18 cellular contexts compared by ENCODE assay signal in the genomic region with DNA sequence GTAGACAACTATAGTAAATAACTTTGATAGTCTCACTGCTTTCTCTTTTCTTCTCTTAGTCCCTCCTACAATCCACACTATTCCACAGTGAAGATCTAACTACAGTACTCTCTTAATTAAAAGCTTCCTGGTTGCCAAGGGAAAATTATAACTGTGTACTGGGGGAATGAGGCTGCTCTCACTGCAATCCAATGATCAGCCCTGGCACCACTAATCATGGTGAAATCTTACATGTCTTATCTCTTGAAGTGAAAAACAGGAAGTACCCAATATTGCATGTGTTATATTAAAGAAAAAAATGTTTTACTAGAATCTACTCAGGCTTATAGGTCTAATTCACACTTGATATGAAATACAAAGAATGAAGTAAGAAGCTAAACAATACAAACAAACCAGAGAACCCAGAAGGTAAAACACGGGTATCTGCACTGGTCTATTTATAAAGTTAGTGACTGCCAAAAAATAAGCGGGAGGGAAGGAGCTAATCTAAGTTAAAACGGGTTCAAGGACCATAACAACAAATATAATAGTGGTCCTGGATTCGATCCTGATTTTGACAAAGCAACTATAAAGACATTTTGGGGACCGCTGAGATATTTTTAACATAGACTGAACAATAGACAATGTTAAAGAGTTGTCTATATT. TPM values are rescaled to one million over a fixed set of nuclear protein-coding genes. Genes with fewer than 3 reads are reported as not detected.
DNase-seq lines count a peak whose midpoint lies in the region; ATAC-seq, FAIRE-seq and TF ChIP-seq lines count a peak whose summit lies in the region.
"Had no signal": no experiment of that assay in that cellular context is flagged by ENCODE, and none has a peak within 500 bp of the region (broad histone marks: within the 10 kb centered on the region; RNA-seq: fewer than 3 reads in every experiment).

No MANE protein-coding gene starts in this region.

- intact Hi-C loops in endothelial cell of umbilical vein (cut with micrococcal nuclease) (no loop called here), upper lobe of right lung (cut with DNase I) (no loop called here), sigmoid colon (cut with DNase I) (no loop called here)

- H3K36me3 ChIP-seq in Loucy (ENCODE audit: insufficient read depth, low read length) (no peaks in the 10 kb centered on the region), OCI-LY3 (replicated peaks; ENCODE audit: low read depth, low read length) (no peaks in the 10 kb centered on the region), endothelial cell of umbilical vein (ENCODE audit: control insufficient read depth in 2 of 2, extremely low read depth in 1 of 2, insufficient read depth in 2 of 2, low read length in 2 of 2) (no peaks in the 10 kb centered on the region), upper lobe of right lung (no peaks in the 10 kb centered on the region), sigmoid colon (no peaks in the 10 kb centered on the region)
- H3K36me3 ChIP-seq: BE2C had no signal

- no peak for FAIRE-seq in endothelial cell of umbilical vein (lab: Jason Lieb, UNC)

- no peaks in the 10 kb centered on the region for H3K4me1 ChIP-seq in Loucy (ENCODE audit: insufficient read depth, low read length, poor library complexity, severe bottlenecking)
- H3K4me1 ChIP-seq in OCI-LY3 (ENCODE audit: low read length): no peaks in the 10 kb centered on the region
- no peaks in the 10 kb centered on the region for H3K4me1 ChIP-seq in endothelial cell of umbilical vein (ENCODE audit: control insufficient read depth, extremely low read depth, insufficient read depth, low read length)
- H3K4me1 ChIP-seq in upper lobe of right lung: no peaks in the 10 kb centered on the region
- H3K4me1 ChIP-seq in sigmoid colon: no peaks in the 10 kb centered on the region
- H3K4me1 ChIP-seq: BE2C had no signal

- no peak overlapping the region for H3K9ac ChIP-seq in Loucy (ENCODE audit: low read depth, low read length, poor library complexity, severe bottlenecking)
- H3K9ac ChIP-seq in OCI-LY3 (ENCODE audit: low read length): no peak overlapping the region
- no peak overlapping the region for H3K9ac ChIP-seq in endothelial cell of umbilical vein (replicated peaks; ENCODE audit: extremely low read depth, insufficient read depth, low read length)

- H3K79me2 ChIP-seq in Loucy (ENCODE audit: insufficient read depth, low read length) (no peaks in the 10 kb centered on the region), OCI-LY3 (ENCODE audit: low read length) (no peaks in the 10 kb centered on the region), endothelial cell of umbilical vein (ENCODE audit: control insufficient read depth, insufficient read depth, low read length) (no peaks in the 10 kb centered on the region)

- H3K27ac ChIP-seq in OCI-LY3 (ENCODE audit: low read length) (no peak overlapping the region), endothelial cell of umbilical vein (ENCODE audit: insufficient read depth, low read depth, low read length) (no peak overlapping the region), upper lobe of right lung (no peak overlapping the region), sigmoid colon (no peak overlapping the region)
- H3K27ac ChIP-seq: PC-9 had no signal

- H3K4me3 ChIP-seq in Loucy (ENCODE audit: low read length, poor library complexity, severe bottlenecking): no peak overlapping the region
- H3K4me3 ChIP-seq in OCI-LY3 (ENCODE audit: low read length): no peak overlapping the region
- no peak overlapping the region for H3K4me3 ChIP-seq in endothelial cell of umbilical vein (replicated peaks in 1 of 3; ENCODE audit: insufficient read depth in 1 of 3, low read depth in 1 of 3, low read length in 3 of 3)
- no peak overlapping the region for H3K4me3 ChIP-seq in upper lobe of right lung
- no peak overlapping the region for H3K4me3 ChIP-seq in sigmoid colon
- H3K4me3 ChIP-seq: PC-9 had no signal

- H3K27me3 ChIP-seq in Loucy (ENCODE audit: insufficient read depth, low read length, poor library complexity, severe bottlenecking): no peaks in the 10 kb centered on the region
- no peaks in the 10 kb centered on the region for H3K27me3 ChIP-seq in OCI-LY3 (ENCODE audit: low read depth, low read length)
- no peaks in the 10 kb centered on the region for H3K27me3 ChIP-seq in endothelial cell of umbilical vein (ENCODE audit: control insufficient read depth in 2 of 2, insufficient read depth in 2 of 2, low read length in 2 of 2)
- H3K27me3 ChIP-seq in upper lobe of right lung: no peaks in the 10 kb centered on the region
- no peaks in the 10 kb centered on the region for H3K27me3 ChIP-seq in sigmoid colon
- H3K27me3 ChIP-seq: BE2C had no signal

- DNase-seq in GF-D8 (lab: John Stamatoyannopoulos, UW): peak; percentile 15
- no peak for DNase-seq in endothelial cell of umbilical vein (ENCODE audit: low read depth, low spot score)
- DNase-seq in upper lobe of right lung: no peak
- no peak for DNase-seq in sigmoid colon
- DNase-seq in NCI-H748 (lab: John Stamatoyannopoulos, UW; ENCODE audit: unreplicated experiment): no peak
- DNase-seq: BE2C; Calu3; CD4-positive, alpha-beta memory T cell; H9; NCI-H1048; NCI-H1436 treated with DMSO at 0.1 percent for 48 hours; NCI-H2081; NCI-H510A; PC-9; T-cell had no signal

- H3K4me2 ChIP-seq in Loucy (ENCODE audit: low read depth, low read length, poor library complexity, severe bottlenecking) (no peak overlapping the region), OCI-LY3 (ENCODE audit: low read length) (no peak overlapping the region), endothelial cell of umbilical vein (ENCODE audit: insufficient read depth, low read length) (no peak overlapping the region)
- H3K4me2 ChIP-seq: PC-9 had no signal

- H4K20me1 ChIP-seq in Loucy (ENCODE audit: insufficient read depth, low read length, poor library complexity, severe bottlenecking) (no peaks in the 10 kb centered on the region), OCI-LY3 (ENCODE audit: insufficient read depth, low read length) (no peaks in the 10 kb centered on the region), endothelial cell of umbilical vein (replicated peaks; ENCODE audit: control insufficient read depth, extremely low read depth, insufficient read depth, low read length) (no peaks in the 10 kb centered on the region)

- TF ChIP-seq CTCF in Loucy (conservative IDR thresholded peaks at IDR 0.05; ENCODE audit: low read length): no peak
- TF ChIP-seq CTCF in OCI-LY3 (IDR thresholded peaks at IDR 0.05; ENCODE audit: low read depth, low read length): no peak
- TF ChIP-seq CTCF in endothelial cell of umbilical vein (IDR thresholded peaks at IDR 0.05; ENCODE audit: extremely low read depth in 1 of 2, insufficient read depth in 1 of 2, low read depth in 1 of 2, low read length in 2 of 2): no peak
- no peak for TF ChIP-seq CTCF in upper lobe of right lung (IDR thresholded peaks at IDR 0.05)
- no peak for TF ChIP-seq CTCF in sigmoid colon (IDR thresholded peaks at IDR 0.05)

- POLR2A ChIA-PET in endothelial cell of umbilical vein (lab: Charles Lee): no interaction called here

- CTCF ChIA-PET in endothelial cell of umbilical vein (lab: Charles Lee): no interaction called here

- no TSS peak for BruUV-seq in endothelial cell of umbilical vein (replicated peaks; lab: Mats Ljungman, UMichigan)

- H2AFZ ChIP-seq in Loucy (ENCODE audit: low read length) (peak overlapping the region; percentile 60), OCI-LY3 (ENCODE audit: low read depth, low read length) (peak overlapping the region; percentile 42), endothelial cell of umbilical vein (ENCODE audit: low read depth, low read length) (peak overlapping the region; percentile 66)
- H2AFZ ChIP-seq: PC-9 had no signal

- no peaks in the 10 kb centered on the region for H3K9me3 ChIP-seq in Loucy (ENCODE audit: insufficient read depth, low read depth, low read length)
- no peaks in the 10 kb centered on the region for H3K9me3 ChIP-seq in OCI-LY3 (ENCODE audit: insufficient read depth, low read length)
- no peaks in the 10 kb centered on the region for H3K9me3 ChIP-seq in endothelial cell of umbilical vein (replicated peaks; ENCODE audit: control insufficient read depth, insufficient read depth, low read length)
- H3K9me3 ChIP-seq in upper lobe of right lung: no peaks in the 10 kb centered on the region
- H3K9me3 ChIP-seq in sigmoid colon: no peaks in the 10 kb centered on the region
- H3K9me3 ChIP-seq: BE2C had no signal

- H3K9me1 ChIP-seq in endothelial cell of umbilical vein (replicated peaks; ENCODE audit: control insufficient read depth, extremely low read depth, insufficient read depth, low read length): no peaks in the 10 kb centered on the region

- no peak for TF ChIP-seq EP300 in sigmoid colon (IDR thresholded peaks at IDR 0.05)

- no peaks in the 10 kb centered on the region for H3F3A ChIP-seq in Loucy (ENCODE audit: low read depth)

- ATAC-seq in upper lobe of right lung: no peak
- ATAC-seq in HG03196 (IDR thresholded peaks at IDR 0.05; ENCODE audit: unreplicated experiment): no peak
- ATAC-seq: T-cell had no signal

- TF ChIP-seq POLR2A in endothelial cell of umbilical vein (IDR thresholded peaks at IDR 0.05; ENCODE audit: low read depth, low read length) (no peak), sigmoid colon (IDR thresholded peaks at IDR 0.05) (no peak)

- dilution Hi-C loops in endothelial cell of umbilical vein (cut with MboI; ENCODE audit: extremely low pct_ligation_motif_present, low sequenced_read_pairs): no loop called here

- WGBS in sigmoid colon, 2 donors: 73 to 81% methylated on average over 5 of the region's 5 CpGs

- H3K9me2 ChIP-seq in Loucy (replicated peaks; ENCODE audit: low read depth, low read length): no peaks in the 10 kb centered on the region

TF ChIP-seq in endothelial cell of umbilical vein, 7 proteins besides CTCF, POLR2A, EP300 and RAD21 (continues in another document):
- no peak for TF ChIP-seq JUN (IDR thresholded peaks at IDR 0.05; ENCODE audit: borderline replicate concordance, insufficient read depth, insufficient read length, low read depth)
- TF ChIP-seq, protein P1, sequence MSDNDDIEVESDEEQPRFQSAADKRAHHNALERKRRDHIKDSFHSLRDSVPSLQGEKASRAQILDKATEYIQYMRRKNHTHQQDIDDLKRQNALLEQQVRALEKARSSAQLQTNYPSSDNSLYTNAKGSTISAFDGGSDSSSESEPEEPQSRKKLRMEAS (IDR thresholded peaks at IDR 0.05; ENCODE audit: insufficient read depth, insufficient read length): no peak
- no peak for TF ChIP-seq FOS (IDR thresholded peaks at IDR 0.05; ENCODE audit: borderline replicate concordance, insufficient read depth, low read length)

RNA-seq across cellular contexts. Expression of a gene that starts 57.5 kb away (rescaled TPM):
- total RNA-seq in endothelial cell of umbilical vein (9.1 and 9.5 TPM in 2 replicates), upper lobe of right lung (49.0 TPM), sigmoid colon (100 to 1,000 TPM; 366 to 667 (median 434) TPM)
- polyA plus RNA-seq in endothelial cell of umbilical vein (4.4 and 6.1 TPM in 2 replicates), sigmoid colon (100 to 1,000 TPM in 1 of 3 donors, 10 to 100 TPM in 2; 22.4 to 118 (median 49.2) TPM)
- polyA plus RNA-seq in endothelial cell of umbilical vein (2011; cell fraction: cytosol; rRNA removed): 13.2 and 14.9 TPM in 2 replicates
- 20.7 and 22.9 TPM in 2 replicates for polyA plus RNA-seq in endothelial cell of umbilical vein (2011; cell fraction: nucleus; rRNA removed)
- polyA plus RNA-seq in endothelial cell of umbilical vein (2012): 8.3 and 14.8 TPM in 2 replicates
- 4.0 and 5.5 TPM in 2 replicates for polyA minus RNA-seq in endothelial cell of umbilical vein
- polyA minus RNA-seq in endothelial cell of umbilical vein (2011; cell fraction: cytosol; rRNA and poly(A)+ RNA removed): 15.1 TPM
- 18.0 and 23.7 TPM in 2 replicates for polyA minus RNA-seq in endothelial cell of umbilical vein (2011; cell fraction: nucleus; rRNA and poly(A)+ RNA removed)
